22 cellular contexts compared by ENCODE assay signal in genomic region chr21:31505975-31506374, GRCh38.
A peak's percentile ranks its signal among the peaks of the same experiment; 100 is the strongest.
DNase-seq lines count a peak whose midpoint lies in the region; ATAC-seq and TF ChIP-seq lines count a peak whose summit lies in the region.
"Had no signal": no experiment of that assay in that cellular context is flagged by ENCODE, and none has a peak within 500 bp of the region (broad histone marks: within the 10 kb centered on the region; RNA-seq: fewer than 3 reads in every experiment).

No MANE protein-coding gene starts in this region.

- H3K9me3 Mint-ChIP-seq in IgD-negative memory B cell, result peaks cover 4 to 5% (median 4%) of the 10 kb centered on the region in 3 donors
- no peaks in the 10 kb centered on the region for H3K9me3 Mint-ChIP-seq in WTC11
- H3K9me3 Mint-ChIP-seq in stimulated activated naive B cell treated with anti-CD40 and anti-IgM and Interleukin-4, amounts not matched to agents 10 μg/mL and 1 μg/mL and 100 μg/mL, for 72 hours, result peaks cover 6 to 7% of the 10 kb centered on the region in 2 donors
- H3K9me3 Mint-ChIP-seq: activated T-cell treated with anti-CD3 and anti-CD28 coated beads, Interleukin-2, amount 50 U/mL, for 72 hours had no signal

- H3K27ac Mint-ChIP-seq in IgD-negative memory B cell (peak overlapping the region; percentile 69 to 94 (median 80)), WTC11 (no peak overlapping the region)
- H3K27ac Mint-ChIP-seq in stimulated activated naive B cell treated with anti-CD40 and anti-IgM and Interleukin-4, amounts not matched to agents 10 μg/mL and 1 μg/mL and 100 μg/mL, for 72 hours, result peak overlapping the region; percentile 85
- H3K27ac Mint-ChIP-seq: activated T-cell treated with anti-CD3 and anti-CD28 coated beads, Interleukin-2, amount 50 U/mL, for 72 hours had no signal

- no peak overlapping the region for H3K4me3 ChIP-seq in H7 (ENCODE audit: insufficient read depth, low read depth, low read length)
- H3K4me3 ChIP-seq: body of pancreas, HAP-1, prostate gland had no signal

- DNase-seq in activated gamma-delta T cell treated with Interleukin-2 at 50 U/mL for 16 hours, result peak; percentile 11
- DNase-seq in activated gamma-delta T cell (lab: John Stamatoyannopoulos, UW), result no peak
- DNase-seq in WTC11 (ENCODE audit: low spot score), result no peak
- no peak for DNase-seq in stimulated activated naive B cell treated with anti-CD40 and anti-IgM and Interleukin-4, amounts not matched to agents 10 μg/mL and 1 μg/mL and 100 μg/mL, for 72 hours
- DNase-seq in H7, result no peak
- no peak for DNase-seq in NCI-H82 (lab: John Stamatoyannopoulos, UW)
- no peak for DNase-seq in NCI-H1092 treated with DMSO at 0.1 percent for 48 hours (lab: John Stamatoyannopoulos, UW)
- DNase-seq: activated T-cell treated with anti-CD3 and anti-CD28 coated beads, Interleukin-2, amount 50 U/mL, for 72 hours; body of pancreas; DMS153; effector CD4-positive, alpha-beta T cell; erythroblast; hippocampal formation; KBM-7; NCI-H1930; RPMI8226; SK-N-SH; T1000 had no signal

- no peak for TF ChIP-seq CTCF in WTC11 (IDR thresholded peaks at IDR 0.05)

- H3K36me3 Mint-ChIP-seq in IgD-negative memory B cell (no peaks in the 10 kb centered on the region), WTC11 (no peaks in the 10 kb centered on the region)
- H3K36me3 Mint-ChIP-seq in stimulated activated naive B cell treated with anti-CD40 and anti-IgM and Interleukin-4, amounts not matched to agents 10 μg/mL and 1 μg/mL and 100 μg/mL, for 72 hours, result peaks cover 5% of the 10 kb centered on the region in 2 donors

- H3K4me1 Mint-ChIP-seq in IgD-negative memory B cell, result peaks cover 15 to 32% (median 18%) of the 10 kb centered on the region in 3 donors
- H3K4me1 Mint-ChIP-seq in WTC11, result peaks cover 58% of the 10 kb centered on the region
- H3K4me1 Mint-ChIP-seq in stimulated activated naive B cell treated with anti-CD40 and anti-IgM and Interleukin-4, amounts not matched to agents 10 μg/mL and 1 μg/mL and 100 μg/mL, for 72 hours, result peaks cover 31 to 39% of the 10 kb centered on the region in 2 donors

- peaks cover 1% of the 10 kb centered on the region for H3K27me3 Mint-ChIP-seq in IgD-negative memory B cell
- no peaks in the 10 kb centered on the region for H3K27me3 Mint-ChIP-seq in WTC11 (ENCODE audit: low read depth)
- H3K27me3 Mint-ChIP-seq in stimulated activated naive B cell treated with anti-CD40 and anti-IgM and Interleukin-4, amounts not matched to agents 10 μg/mL and 1 μg/mL and 100 μg/mL, for 72 hours, result no peaks in the 10 kb centered on the region

- H3K4me3 Mint-ChIP-seq in IgD-negative memory B cell (peak overlapping the region in 2 of 4 donors; percentile 73 to 77), WTC11 (no peak overlapping the region)
- H3K4me3 Mint-ChIP-seq in stimulated activated naive B cell treated with anti-CD40 and anti-IgM and Interleukin-4, amounts not matched to agents 10 μg/mL and 1 μg/mL and 100 μg/mL, for 72 hours, result no peak overlapping the region
- H3K4me3 Mint-ChIP-seq: activated T-cell treated with anti-CD3 and anti-CD28 coated beads, Interleukin-2, amount 50 U/mL, for 72 hours had no signal

- no peaks in the 10 kb centered on the region for H3K36me3 ChIP-seq in H7 (replicated peaks; ENCODE audit: control insufficient read depth, insufficient read depth, low read length)
- H3K36me3 ChIP-seq: HAP-1, prostate gland had no signal

- peak; percentile 14; the same call in 1 of the 2 replicates for ATAC-seq in WTC11
- no peak for ATAC-seq in stimulated activated naive B cell treated with anti-CD40 and anti-IgM and Interleukin-4, amounts not matched to agents 10 μg/mL and 1 μg/mL and 100 μg/mL, for 72 hours (replicated peaks)
- ATAC-seq: activated CD4-positive, CD25-positive, alpha-beta regulatory T cell treated with anti-CD3 and anti-CD28 coated beads, Interleukin-2, amount 50 U/mL, for 24 hours; activated T-cell treated with anti-CD3 and anti-CD28 coated beads, Interleukin-2, amount 50 U/mL, for 72 hours; body of pancreas had no signal

- POLR2A ChIA-PET in WTC11 (lab: Charles Lee), result no interaction called here

- H3K27me3 ChIP-seq in H7 (ENCODE audit: control insufficient read depth, insufficient read depth, low read length), result no peaks in the 10 kb centered on the region
- H3K27me3 ChIP-seq: body of pancreas had no signal

- CTCF ChIA-PET in WTC11 (lab: Charles Lee), result interaction anchor here (0.8 to 2.5 kb wide), 4 partner anchors 15 to 158 kb away, joined by 3 to 8 read pairs (median 5); no protein-coding TSS in a partner anchor

TF ChIP-seq in WTC11, 78 proteins besides CTCF, POLR2A, EP300 and RAD21:
- TF ChIP-seq, protein P1, sequence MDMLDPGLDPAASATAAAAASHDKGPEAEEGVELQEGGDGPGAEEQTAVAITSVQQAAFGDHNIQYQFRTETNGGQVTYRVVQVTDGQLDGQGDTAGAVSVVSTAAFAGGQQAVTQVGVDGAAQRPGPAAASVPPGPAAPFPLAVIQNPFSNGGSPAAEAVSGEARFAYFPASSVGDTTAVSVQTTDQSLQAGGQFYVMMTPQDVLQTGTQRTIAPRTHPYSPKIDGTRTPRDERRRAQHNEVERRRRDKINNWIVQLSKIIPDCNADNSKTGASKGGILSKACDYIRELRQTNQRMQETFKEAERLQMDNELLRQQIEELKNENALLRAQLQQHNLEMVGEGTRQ (CRISPR knock-in tag; IDR thresholded peaks at IDR 0.05), result no peak
- TF ChIP-seq TEAD1 (CRISPR knock-in tag; IDR thresholded peaks at IDR 0.05), result no peak
- TF ChIP-seq ZBTB21 (CRISPR knock-in tag; IDR thresholded peaks at IDR 0.05; ENCODE audit: borderline replicate concordance), result no peak
- no peak for TF ChIP-seq FOXK1 (CRISPR knock-in tag; IDR thresholded peaks at IDR 0.05)
- TF ChIP-seq NFE2L1 (CRISPR knock-in tag; IDR thresholded peaks at IDR 0.05), result no peak
- no peak for TF ChIP-seq ATF3 (CRISPR knock-in tag; conservative IDR thresholded peaks at IDR 0.05)
- no peak for TF ChIP-seq ZNF232 (CRISPR knock-in tag; IDR thresholded peaks at IDR 0.05)
